Comparison of ENCODE assay signal across 1 cellular context in the genomic region with DNA sequence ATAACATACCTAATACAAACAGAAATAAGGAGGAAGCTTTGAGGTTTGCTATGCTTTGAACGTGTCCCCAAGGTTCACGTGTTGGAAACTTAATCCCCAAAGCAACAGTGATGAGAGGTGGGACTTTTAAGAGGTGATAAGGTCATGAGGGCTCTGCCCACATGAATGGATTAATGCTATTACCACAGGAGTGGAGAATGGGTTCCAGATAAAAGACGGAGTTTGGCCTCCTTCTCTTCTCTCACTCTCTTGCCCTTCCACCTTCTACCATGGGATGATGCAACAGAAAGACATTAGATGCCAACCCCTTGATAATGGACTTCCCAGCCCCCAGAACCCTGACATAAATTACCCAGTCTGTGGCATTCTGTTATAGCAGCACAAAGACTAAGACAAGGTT.
TF ChIP-seq lines count a peak whose summit lies in the region.

No MANE protein-coding gene starts in this region.

TF ChIP-seq in K562, 482 proteins besides CTCF, POLR2A, EP300 and RAD21 (continued from another document and continues in another):
- peak; percentile 89 for TF ChIP-seq PKNOX1 (IDR thresholded peaks at IDR 0.05)
- TF ChIP-seq NR2C2 (CRISPR knock-in tag; IDR thresholded peaks at IDR 0.05), result no peak
- TF ChIP-seq NR2C2 (tag; IDR thresholded peaks at IDR 0.05), result peak; percentile 87
- TF ChIP-seq CREB1 (IDR thresholded peaks at IDR 0.05), result no peak
- TF ChIP-seq CREB1 (CRISPR knock-in tag; IDR thresholded peaks at IDR 0.05), result no peak
- TF ChIP-seq NR3C1 (CRISPR knock-in tag; IDR thresholded peaks at IDR 0.05), result no peak
- TF ChIP-seq TFAM (CRISPR knock-in tag; conservative IDR thresholded peaks at IDR 0.05), result no peak
- no peak for TF ChIP-seq HSF4 (CRISPR knock-in tag; IDR thresholded peaks at IDR 0.05; ENCODE audit: borderline replicate concordance)
- no peak for TF ChIP-seq TCF3 (CRISPR knock-in tag; IDR thresholded peaks at IDR 0.05)
- no peak for TF ChIP-seq ZNF695 (CRISPR knock-in tag; IDR thresholded peaks at IDR 0.05)
- peak; percentile 18; the same call in 1 of the 2 replicates for TF ChIP-seq NCOA1 (IDR thresholded peaks at IDR 0.05; ENCODE audit: low read depth)
- TF ChIP-seq HMG20B (CRISPR knock-in tag; IDR thresholded peaks at IDR 0.05), result no peak
- TF ChIP-seq FOXJ2 (tag; IDR thresholded peaks at IDR 0.05), result peak; percentile 46; the same call in 1 of the 2 replicates
- no peak for TF ChIP-seq SP2 (IDR thresholded peaks at IDR 0.05; ENCODE audit: extremely low read depth, low read depth, low read length, poor library complexity, severe bottlenecking)
- TF ChIP-seq RFX1 (IDR thresholded peaks at IDR 0.05), result no peak; the same call in 1 of the 2 replicates
- TF ChIP-seq, protein P1, sequence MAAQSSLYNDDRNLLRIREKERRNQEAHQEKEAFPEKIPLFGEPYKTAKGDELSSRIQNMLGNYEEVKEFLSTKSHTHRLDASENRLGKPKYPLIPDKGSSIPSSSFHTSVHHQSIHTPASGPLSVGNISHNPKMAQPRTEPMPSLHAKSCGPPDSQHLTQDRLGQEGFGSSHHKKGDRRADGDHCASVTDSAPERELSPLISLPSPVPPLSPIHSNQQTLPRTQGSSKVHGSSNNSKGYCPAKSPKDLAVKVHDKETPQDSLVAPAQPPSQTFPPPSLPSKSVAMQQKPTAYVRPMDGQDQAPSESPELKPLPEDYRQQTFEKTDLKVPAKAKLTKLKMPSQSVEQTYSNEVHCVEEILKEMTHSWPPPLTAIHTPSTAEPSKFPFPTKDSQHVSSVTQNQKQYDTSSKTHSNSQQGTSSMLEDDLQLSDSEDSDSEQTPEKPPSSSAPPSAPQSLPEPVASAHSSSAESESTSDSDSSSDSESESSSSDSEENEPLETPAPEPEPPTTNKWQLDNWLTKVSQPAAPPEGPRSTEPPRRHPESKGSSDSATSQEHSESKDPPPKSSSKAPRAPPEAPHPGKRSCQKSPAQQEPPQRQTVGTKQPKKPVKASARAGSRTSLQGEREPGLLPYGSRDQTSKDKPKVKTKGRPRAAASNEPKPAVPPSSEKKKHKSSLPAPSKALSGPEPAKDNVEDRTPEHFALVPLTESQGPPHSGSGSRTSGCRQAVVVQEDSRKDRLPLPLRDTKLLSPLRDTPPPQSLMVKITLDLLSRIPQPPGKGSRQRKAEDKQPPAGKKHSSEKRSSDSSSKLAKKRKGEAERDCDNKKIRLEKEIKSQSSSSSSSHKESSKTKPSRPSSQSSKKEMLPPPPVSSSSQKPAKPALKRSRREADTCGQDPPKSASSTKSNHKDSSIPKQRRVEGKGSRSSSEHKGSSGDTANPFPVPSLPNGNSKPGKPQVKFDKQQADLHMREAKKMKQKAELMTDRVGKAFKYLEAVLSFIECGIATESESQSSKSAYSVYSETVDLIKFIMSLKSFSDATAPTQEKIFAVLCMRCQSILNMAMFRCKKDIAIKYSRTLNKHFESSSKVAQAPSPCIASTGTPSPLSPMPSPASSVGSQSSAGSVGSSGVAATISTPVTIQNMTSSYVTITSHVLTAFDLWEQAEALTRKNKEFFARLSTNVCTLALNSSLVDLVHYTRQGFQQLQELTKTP (IDR thresholded peaks at IDR 0.05; ENCODE audit: low read depth in 1 of 2, partially characterized antibody in 2 of 2), result peak; percentile 33 to 47
- no peak for TF ChIP-seq CHD4 (IDR thresholded peaks at IDR 0.05; ENCODE audit: insufficient read depth, insufficient replicate concordance, low read depth, low read length, poor library complexity, severe bottlenecking)
- TF ChIP-seq RAD51 (IDR thresholded peaks at IDR 0.05; ENCODE audit: borderline replicate concordance, low read depth), result peak; percentile 37; the same call in 1 of the 2 replicates
- TF ChIP-seq BRF2 (IDR thresholded peaks at IDR 0.05; ENCODE audit: borderline replicate concordance, insufficient read depth, insufficient read length), result no peak
- no peak for TF ChIP-seq NRF1 (conservative IDR thresholded peaks at IDR 0.05 in 1 of 2, IDR thresholded peaks at IDR 0.05 in 1 of 2)
- TF ChIP-seq ZFX (CRISPR knock-in tag; IDR thresholded peaks at IDR 0.05), result no peak
- no peak for TF ChIP-seq MTF1 (CRISPR knock-in tag; IDR thresholded peaks at IDR 0.05; ENCODE audit: borderline replicate concordance)
- TF ChIP-seq CCAR2 (IDR thresholded peaks at IDR 0.05; ENCODE audit: low read depth, low read length), result no peak
- TF ChIP-seq EP400 (IDR thresholded peaks at IDR 0.05), result peak; percentile 77
- TF ChIP-seq MCM7 (IDR thresholded peaks at IDR 0.05), result no peak
- no peak for TF ChIP-seq GTF2A2 (tag; IDR thresholded peaks at IDR 0.05)
- no peak for TF ChIP-seq ZBTB40 (IDR thresholded peaks at IDR 0.05)
- TF ChIP-seq ZBTB40 (CRISPR knock-in tag; IDR thresholded peaks at IDR 0.05), result no peak
- peak; percentile 58 for TF ChIP-seq MYC (IDR thresholded peaks at IDR 0.05; ENCODE audit: low read depth, low read length)
- no peak for TF ChIP-seq MYC (CRISPR knock-in tag; IDR thresholded peaks at IDR 0.05; ENCODE audit: borderline replicate concordance, low read depth)
- no peak for TF ChIP-seq CHD1 (IDR thresholded peaks at IDR 0.05; ENCODE audit: low read length)
- TF ChIP-seq ZC3H8 (IDR thresholded peaks at IDR 0.05), result no peak
- no peak for TF ChIP-seq GABPA (tag; conservative IDR thresholded peaks at IDR 0.05; ENCODE audit: low read depth)
- peak; percentile 77 for TF ChIP-seq CXXC5 (CRISPR knock-in tag; IDR thresholded peaks at IDR 0.05)
- TF ChIP-seq PURB (CRISPR knock-in tag; IDR thresholded peaks at IDR 0.05; ENCODE audit: low read depth), result no peak
- no peak for TF ChIP-seq ZNF785 (CRISPR knock-in tag; IDR thresholded peaks at IDR 0.05)
- TF ChIP-seq ATF1 (CRISPR knock-in tag; IDR thresholded peaks at IDR 0.05), result no peak
- no peak for TF ChIP-seq ATF1 (tag; IDR thresholded peaks at IDR 0.05)
- TF ChIP-seq NFIC (IDR thresholded peaks at IDR 0.05), result no peak
- peak; percentile 91 for TF ChIP-seq BRD9 (IDR thresholded peaks at IDR 0.05; ENCODE audit: low read depth, partially characterized antibody)
- TF ChIP-seq HOMEZ (CRISPR knock-in tag; IDR thresholded peaks at IDR 0.05), result no peak
- no peak for TF ChIP-seq ZBTB1 (CRISPR knock-in tag; IDR thresholded peaks at IDR 0.05; ENCODE audit: borderline replicate concordance, low read depth)
- no peak for TF ChIP-seq GTF2E2 (tag; IDR thresholded peaks at IDR 0.05)
- TF ChIP-seq KDM1A (IDR thresholded peaks at IDR 0.05), result peak; percentile 8 to 31; a peak in 1 of 4 replicates
- TF ChIP-seq, protein P2, sequence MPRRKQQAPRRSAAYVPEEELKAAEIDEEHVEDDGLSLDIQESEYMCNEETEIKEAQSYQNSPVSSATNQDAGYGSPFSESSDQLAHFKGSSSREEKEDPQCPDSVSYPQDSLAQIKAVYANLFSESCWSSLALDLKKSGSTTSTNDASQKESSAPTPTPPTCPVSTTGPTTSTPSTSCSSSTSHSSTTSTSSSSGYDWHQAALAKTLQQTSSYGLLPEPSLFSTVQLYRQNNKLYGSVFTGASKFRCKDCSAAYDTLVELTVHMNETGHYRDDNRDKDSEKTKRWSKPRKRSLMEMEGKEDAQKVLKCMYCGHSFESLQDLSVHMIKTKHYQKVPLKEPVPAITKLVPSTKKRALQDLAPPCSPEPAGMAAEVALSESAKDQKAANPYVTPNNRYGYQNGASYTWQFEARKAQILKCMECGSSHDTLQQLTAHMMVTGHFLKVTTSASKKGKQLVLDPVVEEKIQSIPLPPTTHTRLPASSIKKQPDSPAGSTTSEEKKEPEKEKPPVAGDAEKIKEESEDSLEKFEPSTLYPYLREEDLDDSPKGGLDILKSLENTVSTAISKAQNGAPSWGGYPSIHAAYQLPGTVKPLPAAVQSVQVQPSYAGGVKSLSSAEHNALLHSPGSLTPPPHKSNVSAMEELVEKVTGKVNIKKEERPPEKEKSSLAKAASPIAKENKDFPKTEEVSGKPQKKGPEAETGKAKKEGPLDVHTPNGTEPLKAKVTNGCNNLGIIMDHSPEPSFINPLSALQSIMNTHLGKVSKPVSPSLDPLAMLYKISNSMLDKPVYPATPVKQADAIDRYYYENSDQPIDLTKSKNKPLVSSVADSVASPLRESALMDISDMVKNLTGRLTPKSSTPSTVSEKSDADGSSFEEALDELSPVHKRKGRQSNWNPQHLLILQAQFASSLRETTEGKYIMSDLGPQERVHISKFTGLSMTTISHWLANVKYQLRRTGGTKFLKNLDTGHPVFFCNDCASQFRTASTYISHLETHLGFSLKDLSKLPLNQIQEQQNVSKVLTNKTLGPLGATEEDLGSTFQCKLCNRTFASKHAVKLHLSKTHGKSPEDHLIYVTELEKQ (CRISPR knock-in tag; IDR thresholded peaks at IDR 0.05), result no peak
- TF ChIP-seq HCFC1 (IDR thresholded peaks at IDR 0.05; ENCODE audit: low read depth, low read length), result no peak
- TF ChIP-seq ZNF668 (CRISPR knock-in tag; IDR thresholded peaks at IDR 0.05), result no peak
- no peak for TF ChIP-seq KDM5B (IDR thresholded peaks at IDR 0.05; ENCODE audit: insufficient replicate concordance, low read depth, low read length)
